10 cellular contexts compared by ENCODE assay signal in genomic region chr13:48591889-48592725, GRCh38.
"Had no signal": no experiment of that assay in that cellular context is flagged by ENCODE, and none has a peak within 500 bp of the region (broad histone marks: within the 10 kb centered on the region; RNA-seq: fewer than 3 reads in every experiment).

No MANE protein-coding gene starts in this region.

- H3K4me3 Mint-ChIP-seq: activated B cell treated with CpG ODN at 0.5 μM for 24 hours; dendritic cell treated with granulocyte-macrophage colony-stimulating factor and Interleukin-4, amounts not matched to agents 40 ng/mL and 50 ng/mL, for 4 days; stimulated activated naive CD8-positive, alpha-beta T cell treated with anti-CD3 and anti-CD28 coated beads, Interleukin-15, amount 100 ng/mL, for 72 hours; T-helper 1 cell treated with Interleukin-12 subunit alpha and Interleukin-12 subunit beta and Interleukin-4 antibody, amounts not matched to agents 30 μg/mL and 1 μg/mL, for 36 hours had no signal

- H3K27me3 Mint-ChIP-seq: dendritic cell treated with granulocyte-macrophage colony-stimulating factor and Interleukin-4, amounts not matched to agents 40 ng/mL and 50 ng/mL, for 4 days; stimulated activated naive CD8-positive, alpha-beta T cell treated with anti-CD3 and anti-CD28 coated beads, Interleukin-15, amount 100 ng/mL, for 72 hours had no signal

- H3K27ac ChIP-seq: brain microvascular endothelial cell, testis had no signal

- H3K27ac Mint-ChIP-seq: activated B cell treated with CpG ODN at 0.5 μM for 24 hours; stimulated activated naive CD8-positive, alpha-beta T cell treated with anti-CD3 and anti-CD28 coated beads, Interleukin-15, amount 100 ng/mL, for 72 hours; T-helper 1 cell treated with Interleukin-12 subunit alpha and Interleukin-12 subunit beta and Interleukin-4 antibody, amounts not matched to agents 30 μg/mL and 1 μg/mL, for 36 hours had no signal

- DNase-seq: activated B cell treated with CpG ODN at 0.5 μM for 24 hours; activated CD4-positive, alpha-beta T cell treated with anti-CD3 and anti-CD28 coated beads, Interleukin-2, amount 50 U/mL, for 1 hour; amniotic stem cell; brain microvascular endothelial cell; stimulated activated CD4-positive, alpha-beta T cell treated with anti-CD3 and anti-CD28 coated beads, Interleukin-4, amount 100 ng/mL, for 4 hours; stimulated activated naive CD8-positive, alpha-beta T cell treated with anti-CD3 and anti-CD28 coated beads, Interleukin-15, amount 100 ng/mL, for 72 hours; testis had no signal

- H3K4me3 ChIP-seq: testis had no signal

- H3K4me1 ChIP-seq: testis had no signal

- H3K9me3 Mint-ChIP-seq: activated B cell treated with CpG ODN at 0.5 μM for 24 hours; dendritic cell treated with granulocyte-macrophage colony-stimulating factor and Interleukin-4, amounts not matched to agents 40 ng/mL and 50 ng/mL, for 4 days; T-helper 1 cell treated with Interleukin-12 subunit alpha and Interleukin-12 subunit beta and Interleukin-4 antibody, amounts not matched to agents 30 μg/mL and 1 μg/mL, for 36 hours had no signal

- H3K9me3 ChIP-seq: testis had no signal

- H3K36me3 Mint-ChIP-seq: activated naive CD4-positive, alpha-beta T cell treated with anti-CD3 and anti-CD28 coated beads, Interleukin-2, amount 50 U/mL, for 72 hours had no signal

- H3K36me3 ChIP-seq: brain microvascular endothelial cell had no signal

- ATAC-seq: activated naive CD4-positive, alpha-beta T cell treated with anti-CD3 and anti-CD28 coated beads, Interleukin-2, amount 50 U/mL, for 72 hours; stimulated activated naive CD8-positive, alpha-beta T cell treated with anti-CD3 and anti-CD28 coated beads, Interleukin-15, amount 100 ng/mL, for 72 hours had no signal

- H3K27me3 ChIP-seq: brain microvascular endothelial cell, testis had no signal
